In the genomic region with DNA sequence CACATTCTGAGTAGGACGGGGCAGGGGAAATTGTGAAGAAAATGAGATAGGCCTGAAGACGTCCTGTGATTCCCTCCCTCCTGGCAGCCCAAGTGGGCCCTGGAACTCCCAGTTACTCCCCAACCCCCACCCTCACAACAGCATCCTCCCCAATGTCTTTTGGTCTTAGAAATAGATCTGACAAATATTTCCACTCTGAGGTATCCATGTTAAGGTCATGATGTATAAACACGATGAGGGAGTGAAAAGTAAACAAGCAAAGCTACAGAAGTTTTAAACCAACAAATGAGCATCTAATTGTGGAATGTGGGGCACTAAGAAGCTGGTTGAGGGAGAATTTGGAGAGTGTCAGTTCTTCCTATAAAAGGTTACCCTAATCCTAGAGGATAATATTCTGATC, we compare ENCODE assay signal across 1 cellular context.
TF ChIP-seq lines count a peak whose summit lies in the region.

No MANE protein-coding gene starts in this region.

TF ChIP-seq in HepG2, 621 proteins besides CTCF, POLR2A, EP300 and RAD21 (continued from another document and continues in another):
- TF ChIP-seq, protein P1, sequence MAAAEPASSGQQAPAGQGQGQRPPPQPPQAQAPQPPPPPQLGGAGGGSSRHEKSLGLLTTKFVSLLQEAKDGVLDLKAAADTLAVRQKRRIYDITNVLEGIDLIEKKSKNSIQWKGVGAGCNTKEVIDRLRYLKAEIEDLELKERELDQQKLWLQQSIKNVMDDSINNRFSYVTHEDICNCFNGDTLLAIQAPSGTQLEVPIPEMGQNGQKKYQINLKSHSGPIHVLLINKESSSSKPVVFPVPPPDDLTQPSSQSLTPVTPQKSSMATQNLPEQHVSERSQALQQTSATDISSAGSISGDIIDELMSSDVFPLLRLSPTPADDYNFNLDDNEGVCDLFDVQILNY (CRISPR knock-in tag; conservative IDR thresholded peaks at IDR 0.05) = no peak
- TF ChIP-seq, protein P2, sequence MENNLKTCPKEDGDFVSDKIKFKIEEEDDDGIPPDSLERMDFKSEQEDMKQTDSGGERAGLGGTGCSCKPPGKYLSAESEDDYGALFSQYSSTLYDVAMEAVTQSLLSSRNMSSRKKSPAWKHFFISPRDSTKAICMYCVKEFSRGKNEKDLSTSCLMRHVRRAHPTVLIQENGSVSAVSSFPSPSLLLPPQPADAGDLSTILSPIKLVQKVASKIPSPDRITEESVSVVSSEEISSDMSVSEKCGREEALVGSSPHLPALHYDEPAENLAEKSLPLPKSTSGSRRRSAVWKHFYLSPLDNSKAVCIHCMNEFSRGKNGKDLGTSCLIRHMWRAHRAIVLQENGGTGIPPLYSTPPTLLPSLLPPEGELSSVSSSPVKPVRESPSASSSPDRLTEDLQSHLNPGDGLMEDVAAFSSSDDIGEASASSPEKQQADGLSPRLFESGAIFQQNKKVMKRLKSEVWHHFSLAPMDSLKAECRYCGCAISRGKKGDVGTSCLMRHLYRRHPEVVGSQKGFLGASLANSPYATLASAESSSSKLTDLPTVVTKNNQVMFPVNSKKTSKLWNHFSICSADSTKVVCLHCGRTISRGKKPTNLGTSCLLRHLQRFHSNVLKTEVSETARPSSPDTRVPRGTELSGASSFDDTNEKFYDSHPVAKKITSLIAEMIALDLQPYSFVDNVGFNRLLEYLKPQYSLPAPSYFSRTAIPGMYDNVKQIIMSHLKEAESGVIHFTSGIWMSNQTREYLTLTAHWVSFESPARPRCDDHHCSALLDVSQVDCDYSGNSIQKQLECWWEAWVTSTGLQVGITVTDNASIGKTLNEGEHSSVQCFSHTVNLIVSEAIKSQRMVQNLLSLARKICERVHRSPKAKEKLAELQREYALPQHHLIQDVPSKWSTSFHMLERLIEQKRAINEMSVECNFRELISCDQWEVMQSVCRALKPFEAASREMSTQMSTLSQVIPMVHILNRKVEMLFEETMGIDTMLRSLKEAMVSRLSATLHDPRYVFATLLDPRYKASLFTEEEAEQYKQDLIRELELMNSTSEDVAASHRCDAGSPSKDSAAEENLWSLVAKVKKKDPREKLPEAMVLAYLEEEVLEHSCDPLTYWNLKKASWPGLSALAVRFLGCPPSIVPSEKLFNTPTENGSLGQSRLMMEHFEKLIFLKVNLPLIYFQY (CRISPR knock-in tag; IDR thresholded peaks at IDR 0.05; ENCODE audit: borderline replicate concordance) = no peak
- no peak for TF ChIP-seq PRPF4 (IDR thresholded peaks at IDR 0.05; ENCODE audit: low read depth, low read length, poor library complexity, severe bottlenecking)
- TF ChIP-seq, protein P3, sequence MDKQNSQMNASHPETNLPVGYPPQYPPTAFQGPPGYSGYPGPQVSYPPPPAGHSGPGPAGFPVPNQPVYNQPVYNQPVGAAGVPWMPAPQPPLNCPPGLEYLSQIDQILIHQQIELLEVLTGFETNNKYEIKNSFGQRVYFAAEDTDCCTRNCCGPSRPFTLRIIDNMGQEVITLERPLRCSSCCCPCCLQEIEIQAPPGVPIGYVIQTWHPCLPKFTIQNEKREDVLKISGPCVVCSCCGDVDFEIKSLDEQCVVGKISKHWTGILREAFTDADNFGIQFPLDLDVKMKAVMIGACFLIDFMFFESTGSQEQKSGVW (CRISPR knock-in tag; IDR thresholded peaks at IDR 0.05; ENCODE audit: borderline replicate concordance) = no peak
- TF ChIP-seq, protein P4, sequence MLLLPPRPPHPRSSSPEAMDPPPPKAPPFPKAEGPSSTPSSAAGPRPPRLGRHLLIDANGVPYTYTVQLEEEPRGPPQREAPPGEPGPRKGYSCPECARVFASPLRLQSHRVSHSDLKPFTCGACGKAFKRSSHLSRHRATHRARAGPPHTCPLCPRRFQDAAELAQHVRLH (CRISPR knock-in tag; IDR thresholded peaks at IDR 0.05; ENCODE audit: borderline replicate concordance, low read depth) = no peak
- TF ChIP-seq SOX5 (CRISPR knock-in tag; IDR thresholded peaks at IDR 0.05; ENCODE audit: borderline replicate concordance) = peak; percentile 24; the same call in 1 of the 2 replicates
- TF ChIP-seq, protein P5, sequence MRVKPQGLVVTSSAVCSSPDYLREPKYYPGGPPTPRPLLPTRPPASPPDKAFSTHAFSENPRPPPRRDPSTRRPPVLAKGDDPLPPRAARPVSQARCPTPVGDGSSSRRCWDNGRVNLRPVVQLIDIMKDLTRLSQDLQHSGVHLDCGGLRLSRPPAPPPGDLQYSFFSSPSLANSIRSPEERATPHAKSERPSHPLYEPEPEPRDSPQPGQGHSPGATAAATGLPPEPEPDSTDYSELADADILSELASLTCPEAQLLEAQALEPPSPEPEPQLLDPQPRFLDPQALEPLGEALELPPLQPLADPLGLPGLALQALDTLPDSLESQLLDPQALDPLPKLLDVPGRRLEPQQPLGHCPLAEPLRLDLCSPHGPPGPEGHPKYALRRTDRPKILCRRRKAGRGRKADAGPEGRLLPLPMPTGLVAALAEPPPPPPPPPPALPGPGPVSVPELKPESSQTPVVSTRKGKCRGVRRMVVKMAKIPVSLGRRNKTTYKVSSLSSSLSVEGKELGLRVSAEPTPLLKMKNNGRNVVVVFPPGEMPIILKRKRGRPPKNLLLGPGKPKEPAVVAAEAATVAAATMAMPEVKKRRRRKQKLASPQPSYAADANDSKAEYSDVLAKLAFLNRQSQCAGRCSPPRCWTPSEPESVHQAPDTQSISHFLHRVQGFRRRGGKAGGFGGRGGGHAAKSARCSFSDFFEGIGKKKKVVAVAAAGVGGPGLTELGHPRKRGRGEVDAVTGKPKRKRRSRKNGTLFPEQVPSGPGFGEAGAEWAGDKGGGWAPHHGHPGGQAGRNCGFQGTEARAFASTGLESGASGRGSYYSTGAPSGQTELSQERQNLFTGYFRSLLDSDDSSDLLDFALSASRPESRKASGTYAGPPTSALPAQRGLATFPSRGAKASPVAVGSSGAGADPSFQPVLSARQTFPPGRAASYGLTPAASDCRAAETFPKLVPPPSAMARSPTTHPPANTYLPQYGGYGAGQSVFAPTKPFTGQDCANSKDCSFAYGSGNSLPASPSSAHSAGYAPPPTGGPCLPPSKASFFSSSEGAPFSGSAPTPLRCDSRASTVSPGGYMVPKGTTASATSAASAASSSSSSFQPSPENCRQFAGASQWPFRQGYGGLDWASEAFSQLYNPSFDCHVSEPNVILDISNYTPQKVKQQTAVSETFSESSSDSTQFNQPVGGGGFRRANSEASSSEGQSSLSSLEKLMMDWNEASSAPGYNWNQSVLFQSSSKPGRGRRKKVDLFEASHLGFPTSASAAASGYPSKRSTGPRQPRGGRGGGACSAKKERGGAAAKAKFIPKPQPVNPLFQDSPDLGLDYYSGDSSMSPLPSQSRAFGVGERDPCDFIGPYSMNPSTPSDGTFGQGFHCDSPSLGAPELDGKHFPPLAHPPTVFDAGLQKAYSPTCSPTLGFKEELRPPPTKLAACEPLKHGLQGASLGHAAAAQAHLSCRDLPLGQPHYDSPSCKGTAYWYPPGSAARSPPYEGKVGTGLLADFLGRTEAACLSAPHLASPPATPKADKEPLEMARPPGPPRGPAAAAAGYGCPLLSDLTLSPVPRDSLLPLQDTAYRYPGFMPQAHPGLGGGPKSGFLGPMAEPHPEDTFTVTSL (CRISPR knock-in tag; IDR thresholded peaks at IDR 0.05; ENCODE audit: borderline replicate concordance) = peak; percentile 70; the same call in 1 of the 2 replicates
- no peak for TF ChIP-seq STAT5B (CRISPR knock-in tag; IDR thresholded peaks at IDR 0.05)
- TF ChIP-seq, protein P6, sequence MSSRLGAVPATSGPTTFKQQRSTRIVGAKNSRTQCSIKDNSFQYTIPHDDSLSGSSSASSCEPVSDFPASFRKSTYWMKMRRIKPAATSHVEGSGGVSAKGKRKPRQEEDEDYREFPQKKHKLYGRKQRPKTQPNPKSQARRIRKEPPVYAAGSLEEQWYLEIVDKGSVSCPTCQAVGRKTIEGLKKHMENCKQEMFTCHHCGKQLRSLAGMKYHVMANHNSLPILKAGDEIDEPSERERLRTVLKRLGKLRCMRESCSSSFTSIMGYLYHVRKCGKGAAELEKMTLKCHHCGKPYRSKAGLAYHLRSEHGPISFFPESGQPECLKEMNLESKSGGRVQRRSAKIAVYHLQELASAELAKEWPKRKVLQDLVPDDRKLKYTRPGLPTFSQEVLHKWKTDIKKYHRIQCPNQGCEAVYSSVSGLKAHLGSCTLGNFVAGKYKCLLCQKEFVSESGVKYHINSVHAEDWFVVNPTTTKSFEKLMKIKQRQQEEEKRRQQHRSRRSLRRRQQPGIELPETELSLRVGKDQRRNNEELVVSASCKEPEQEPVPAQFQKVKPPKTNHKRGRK (CRISPR knock-in tag; IDR thresholded peaks at IDR 0.05) = no peak
- no peak for TF ChIP-seq FOXP1 (IDR thresholded peaks at IDR 0.05)
- peak; percentile 73 for TF ChIP-seq FOXP1 (CRISPR knock-in tag; IDR thresholded peaks at IDR 0.05)
- TF ChIP-seq, protein P7, sequence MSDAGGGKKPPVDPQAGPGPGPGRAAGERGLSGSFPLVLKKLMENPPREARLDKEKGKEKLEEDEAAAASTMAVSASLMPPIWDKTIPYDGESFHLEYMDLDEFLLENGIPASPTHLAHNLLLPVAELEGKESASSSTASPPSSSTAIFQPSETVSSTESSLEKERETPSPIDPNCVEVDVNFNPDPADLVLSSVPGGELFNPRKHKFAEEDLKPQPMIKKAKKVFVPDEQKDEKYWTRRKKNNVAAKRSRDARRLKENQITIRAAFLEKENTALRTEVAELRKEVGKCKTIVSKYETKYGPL (CRISPR knock-in tag; IDR thresholded peaks at IDR 0.05) = no peak
- TF ChIP-seq TGIF2 (CRISPR knock-in tag; IDR thresholded peaks at IDR 0.05) = no peak
- TF ChIP-seq ZNF891 (CRISPR knock-in tag; IDR thresholded peaks at IDR 0.05) = no peak
- no peak for TF ChIP-seq ZNF816 (CRISPR knock-in tag; IDR thresholded peaks at IDR 0.05; ENCODE audit: borderline replicate concordance)
- peak; percentile 76 for TF ChIP-seq MEF2D (CRISPR knock-in tag; IDR thresholded peaks at IDR 0.05)
- TF ChIP-seq, protein P8, sequence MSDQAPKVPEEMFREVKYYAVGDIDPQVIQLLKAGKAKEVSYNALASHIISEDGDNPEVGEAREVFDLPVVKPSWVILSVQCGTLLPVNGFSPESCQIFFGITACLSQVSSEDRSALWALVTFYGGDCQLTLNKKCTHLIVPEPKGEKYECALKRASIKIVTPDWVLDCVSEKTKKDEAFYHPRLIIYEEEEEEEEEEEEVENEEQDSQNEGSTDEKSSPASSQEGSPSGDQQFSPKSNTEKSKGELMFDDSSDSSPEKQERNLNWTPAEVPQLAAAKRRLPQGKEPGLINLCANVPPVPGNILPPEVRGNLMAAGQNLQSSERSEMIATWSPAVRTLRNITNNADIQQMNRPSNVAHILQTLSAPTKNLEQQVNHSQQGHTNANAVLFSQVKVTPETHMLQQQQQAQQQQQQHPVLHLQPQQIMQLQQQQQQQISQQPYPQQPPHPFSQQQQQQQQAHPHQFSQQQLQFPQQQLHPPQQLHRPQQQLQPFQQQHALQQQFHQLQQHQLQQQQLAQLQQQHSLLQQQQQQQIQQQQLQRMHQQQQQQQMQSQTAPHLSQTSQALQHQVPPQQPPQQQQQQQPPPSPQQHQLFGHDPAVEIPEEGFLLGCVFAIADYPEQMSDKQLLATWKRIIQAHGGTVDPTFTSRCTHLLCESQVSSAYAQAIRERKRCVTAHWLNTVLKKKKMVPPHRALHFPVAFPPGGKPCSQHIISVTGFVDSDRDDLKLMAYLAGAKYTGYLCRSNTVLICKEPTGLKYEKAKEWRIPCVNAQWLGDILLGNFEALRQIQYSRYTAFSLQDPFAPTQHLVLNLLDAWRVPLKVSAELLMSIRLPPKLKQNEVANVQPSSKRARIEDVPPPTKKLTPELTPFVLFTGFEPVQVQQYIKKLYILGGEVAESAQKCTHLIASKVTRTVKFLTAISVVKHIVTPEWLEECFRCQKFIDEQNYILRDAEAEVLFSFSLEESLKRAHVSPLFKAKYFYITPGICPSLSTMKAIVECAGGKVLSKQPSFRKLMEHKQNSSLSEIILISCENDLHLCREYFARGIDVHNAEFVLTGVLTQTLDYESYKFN (CRISPR knock-in tag; conservative IDR thresholded peaks at IDR 0.05) = peak; percentile 31; the same call in 1 of the 2 replicates
- TF ChIP-seq, protein P9, sequence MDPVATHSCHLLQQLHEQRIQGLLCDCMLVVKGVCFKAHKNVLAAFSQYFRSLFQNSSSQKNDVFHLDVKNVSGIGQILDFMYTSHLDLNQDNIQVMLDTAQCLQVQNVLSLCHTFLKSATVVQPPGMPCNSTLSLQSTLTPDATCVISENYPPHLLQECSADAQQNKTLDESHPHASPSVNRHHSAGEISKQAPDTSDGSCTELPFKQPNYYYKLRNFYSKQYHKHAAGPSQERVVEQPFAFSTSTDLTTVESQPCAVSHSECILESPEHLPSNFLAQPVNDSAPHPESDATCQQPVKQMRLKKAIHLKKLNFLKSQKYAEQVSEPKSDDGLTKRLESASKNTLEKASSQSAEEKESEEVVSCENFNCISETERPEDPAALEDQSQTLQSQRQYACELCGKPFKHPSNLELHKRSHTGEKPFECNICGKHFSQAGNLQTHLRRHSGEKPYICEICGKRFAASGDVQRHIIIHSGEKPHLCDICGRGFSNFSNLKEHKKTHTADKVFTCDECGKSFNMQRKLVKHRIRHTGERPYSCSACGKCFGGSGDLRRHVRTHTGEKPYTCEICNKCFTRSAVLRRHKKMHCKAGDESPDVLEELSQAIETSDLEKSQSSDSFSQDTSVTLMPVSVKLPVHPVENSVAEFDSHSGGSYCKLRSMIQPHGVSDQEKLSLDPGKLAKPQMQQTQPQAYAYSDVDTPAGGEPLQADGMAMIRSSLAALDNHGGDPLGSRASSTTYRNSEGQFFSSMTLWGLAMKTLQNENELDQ (CRISPR knock-in tag; IDR thresholded peaks at IDR 0.05; ENCODE audit: borderline replicate concordance) = no peak
- TF ChIP-seq, protein P10, sequence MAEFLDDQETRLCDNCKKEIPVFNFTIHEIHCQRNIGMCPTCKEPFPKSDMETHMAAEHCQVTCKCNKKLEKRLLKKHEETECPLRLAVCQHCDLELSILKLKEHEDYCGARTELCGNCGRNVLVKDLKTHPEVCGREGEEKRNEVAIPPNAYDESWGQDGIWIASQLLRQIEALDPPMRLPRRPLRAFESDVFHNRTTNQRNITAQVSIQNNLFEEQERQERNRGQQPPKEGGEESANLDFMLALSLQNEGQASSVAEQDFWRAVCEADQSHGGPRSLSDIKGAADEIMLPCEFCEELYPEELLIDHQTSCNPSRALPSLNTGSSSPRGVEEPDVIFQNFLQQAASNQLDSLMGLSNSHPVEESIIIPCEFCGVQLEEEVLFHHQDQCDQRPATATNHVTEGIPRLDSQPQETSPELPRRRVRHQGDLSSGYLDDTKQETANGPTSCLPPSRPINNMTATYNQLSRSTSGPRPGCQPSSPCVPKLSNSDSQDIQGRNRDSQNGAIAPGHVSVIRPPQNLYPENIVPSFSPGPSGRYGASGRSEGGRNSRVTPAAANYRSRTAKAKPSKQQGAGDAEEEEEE (CRISPR knock-in tag; IDR thresholded peaks at IDR 0.05; ENCODE audit: borderline replicate concordance) = no peak
- TF ChIP-seq ZMYM2 (CRISPR knock-in tag; IDR thresholded peaks at IDR 0.05) = no peak
- TF ChIP-seq, protein P11, sequence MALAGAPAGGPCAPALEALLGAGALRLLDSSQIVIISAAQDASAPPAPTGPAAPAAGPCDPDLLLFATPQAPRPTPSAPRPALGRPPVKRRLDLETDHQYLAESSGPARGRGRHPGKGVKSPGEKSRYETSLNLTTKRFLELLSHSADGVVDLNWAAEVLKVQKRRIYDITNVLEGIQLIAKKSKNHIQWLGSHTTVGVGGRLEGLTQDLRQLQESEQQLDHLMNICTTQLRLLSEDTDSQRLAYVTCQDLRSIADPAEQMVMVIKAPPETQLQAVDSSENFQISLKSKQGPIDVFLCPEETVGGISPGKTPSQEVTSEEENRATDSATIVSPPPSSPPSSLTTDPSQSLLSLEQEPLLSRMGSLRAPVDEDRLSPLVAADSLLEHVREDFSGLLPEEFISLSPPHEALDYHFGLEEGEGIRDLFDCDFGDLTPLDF (CRISPR knock-in tag; IDR thresholded peaks at IDR 0.05) = no peak
- TF ChIP-seq, protein P12, sequence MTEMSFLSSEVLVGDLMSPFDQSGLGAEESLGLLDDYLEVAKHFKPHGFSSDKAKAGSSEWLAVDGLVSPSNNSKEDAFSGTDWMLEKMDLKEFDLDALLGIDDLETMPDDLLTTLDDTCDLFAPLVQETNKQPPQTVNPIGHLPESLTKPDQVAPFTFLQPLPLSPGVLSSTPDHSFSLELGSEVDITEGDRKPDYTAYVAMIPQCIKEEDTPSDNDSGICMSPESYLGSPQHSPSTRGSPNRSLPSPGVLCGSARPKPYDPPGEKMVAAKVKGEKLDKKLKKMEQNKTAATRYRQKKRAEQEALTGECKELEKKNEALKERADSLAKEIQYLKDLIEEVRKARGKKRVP (CRISPR knock-in tag; IDR thresholded peaks at IDR 0.05) = 0 out of 4 replicates have a peak, but pooled peaks of 1 of the 2 experiments have one; percentile 21
- no peak for TF ChIP-seq MED13 (CRISPR knock-in tag; IDR thresholded peaks at IDR 0.05)
- TF ChIP-seq NFIB (CRISPR knock-in tag; IDR thresholded peaks at IDR 0.05; ENCODE audit: borderline replicate concordance) = no peak
